ENCODE assay signal across 8 cellular contexts in genomic region chr2:6841537-6842287, GRCh38. TPM values are rescaled to one million over a fixed set of nuclear protein-coding genes. Genes with fewer than 3 reads are reported as not detected.
"Had no signal": no experiment of that assay in that cellular context is flagged by ENCODE, and none has a peak within 500 bp of the region (broad histone marks: within the 10 kb centered on the region; RNA-seq: fewer than 3 reads in every experiment).

No MANE protein-coding gene starts in this region.

- H3K4me3 Mint-ChIP-seq: HFFc6 had no signal

- H3K27ac Mint-ChIP-seq: HFFc6, IgD-negative memory B cell had no signal

- H3K4me3 ChIP-seq: GM23248, HAP-1 had no signal

- H3K9ac ChIP-seq: GM23248 had no signal

- ATAC-seq: HCT116 had no signal

- H3K27ac ChIP-seq: GM23248 had no signal

- H2AFZ ChIP-seq: GM23248 had no signal

- H3K4me1 Mint-ChIP-seq: IgD-negative memory B cell had no signal

- FAIRE-seq: HTR-8/SVneo had no signal

- H3K36me3 ChIP-seq: HAP-1 had no signal

- DNase-seq: GM23248, GOT3, H7, HFFc6 had no signal

- H3K4me1 ChIP-seq: HAP-1 had no signal

RNA-seq across cellular contexts. Expression of gene CMPK2, which starts 24.0 kb away (rescaled TPM):
- total RNA-seq: GM23248, HFFc6 had no signal

RNA-seq across cellular contexts. Expression of gene RSAD2, which starts 35.9 kb away (rescaled TPM):
- total RNA-seq: GM23248, H7, HFFc6 had no signal
- polyA plus RNA-seq: GM23248 had no signal
